Comparison of ENCODE assay signal across 11 cellular contexts in the genomic region with DNA sequence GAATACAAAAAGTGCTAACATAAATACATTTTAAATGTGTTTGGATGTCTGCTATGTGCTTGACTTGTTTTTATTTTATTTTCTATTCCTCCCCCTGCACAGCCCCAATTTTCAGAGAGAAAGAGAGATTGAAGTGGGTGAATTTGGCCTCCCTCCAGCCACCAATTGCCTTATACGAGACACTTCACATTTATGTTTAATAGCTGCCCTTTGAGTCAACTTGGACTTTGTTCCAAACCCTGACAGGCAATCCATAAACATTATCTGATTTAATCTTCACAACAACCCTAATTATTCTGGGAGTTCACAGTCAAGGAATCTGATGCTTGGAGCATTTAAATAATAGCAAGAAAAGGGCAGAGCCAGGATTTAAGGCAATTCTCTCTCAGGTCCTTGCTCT.
"Had no signal": no experiment of that assay in that cellular context is flagged by ENCODE, and none has a peak within 500 bp of the region (broad histone marks: within the 10 kb centered on the region; RNA-seq: fewer than 3 reads in every experiment).

No MANE protein-coding gene starts in this region.

- H3K4me1 Mint-ChIP-seq: activated naive CD4-positive, alpha-beta T cell treated with anti-CD3 and anti-CD28 coated beads, Interleukin-2, amount 10 ng/mL, durations not matched to agents 7 days and 5 days had no signal

- H3K27ac Mint-ChIP-seq: activated naive CD4-positive, alpha-beta T cell treated with anti-CD3 and anti-CD28 coated beads, Interleukin-2, amount 10 ng/mL, durations not matched to agents 7 days and 5 days; activated T-helper 2 cell treated with anti-CD3 and anti-CD28 coated beads, Interferon-gamma antibody, Interleukin-2, Interleukin-4, amounts not matched to agents 10 μg/mL and 5 μg/mL and 100 μg/mL, durations not matched to agents 14 hours and 24 hours and 36 hours had no signal

- DNase-seq: activated CD4-positive, alpha-beta T cell treated with anti-CD3 and anti-CD28 coated beads for 48 hours; activated naive CD4-positive, alpha-beta T cell treated with anti-CD3 and anti-CD28 coated beads, Interleukin-2, amount 10 ng/mL, durations not matched to agents 7 days and 5 days; activated T-cell treated with anti-CD3 and anti-CD28 coated beads for 4 hours; adrenal gland; foreskin keratinocyte; islet precursor cell; retina; stimulated activated CD4-positive, alpha-beta T cell treated with anti-CD3 and anti-CD28 coated beads, Interleukin-15, amount 100 ng/mL, for 24 hours; stimulated activated CD4-positive, alpha-beta T cell treated with anti-CD3 and anti-CD28 coated beads, Interleukin-4, amount 100 ng/mL, for 24 hours; stomach had no signal

- H3K27me3 Mint-ChIP-seq: activated naive CD4-positive, alpha-beta T cell treated with anti-CD3 and anti-CD28 coated beads, Interleukin-2, amount 10 ng/mL, durations not matched to agents 7 days and 5 days had no signal

- H3K36me3 Mint-ChIP-seq: activated naive CD4-positive, alpha-beta T cell treated with anti-CD3 and anti-CD28 coated beads, Interleukin-2, amount 10 ng/mL, durations not matched to agents 7 days and 5 days had no signal

- H3K4me3 Mint-ChIP-seq: activated naive CD4-positive, alpha-beta T cell treated with anti-CD3 and anti-CD28 coated beads, Interleukin-2, amount 10 ng/mL, durations not matched to agents 7 days and 5 days had no signal
